Comparison of ENCODE assay signal across 8 cellular contexts in the genomic region with DNA sequence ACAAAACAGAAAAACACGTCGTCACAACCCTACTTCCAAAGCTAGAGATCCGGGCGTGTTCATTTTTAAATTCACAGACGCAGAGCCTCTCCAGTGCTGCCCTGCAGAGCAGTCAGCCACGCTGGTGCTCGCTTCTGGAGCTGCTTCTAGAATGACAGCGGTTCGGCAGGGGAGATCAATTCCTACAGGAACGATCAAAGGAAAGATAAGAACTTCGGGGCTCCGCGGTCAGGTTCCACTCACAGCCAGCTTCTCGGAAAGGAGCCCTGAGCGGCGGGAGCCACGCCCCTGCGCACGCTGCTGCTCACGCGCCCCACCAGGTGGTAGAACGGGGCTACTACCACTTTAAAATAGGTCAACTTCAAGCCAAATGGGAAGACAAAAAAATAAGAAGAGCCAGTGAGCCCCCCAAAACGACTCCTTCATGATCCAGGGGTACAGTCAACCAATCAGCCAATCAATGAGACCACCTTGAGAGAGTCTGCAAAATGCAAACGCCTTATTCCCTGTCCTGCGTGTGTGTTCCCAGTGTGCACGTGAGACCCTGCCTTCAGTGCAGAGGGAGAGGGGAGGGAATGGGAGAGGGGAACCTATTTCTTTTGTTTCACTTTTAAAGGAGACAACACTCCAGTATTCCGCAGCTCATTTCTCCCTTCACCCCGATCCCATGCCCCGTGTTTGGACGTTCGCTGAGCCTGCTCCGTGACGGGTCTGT.
DNase-seq lines count a peak whose midpoint lies in the region; ATAC-seq and TF ChIP-seq lines count a peak whose summit lies in the region.

No MANE protein-coding gene starts in this region.

- H3K4me3 ChIP-seq in BJ (ENCODE audit: low read depth, low read length): peak overlapping the region; percentile 15
- H3K4me3 ChIP-seq in HEK293 (ENCODE audit: low read depth, low read length): peak overlapping the region; percentile 6; the same call in 1 of the 2 replicates
- H3K4me3 ChIP-seq in lower leg skin (ENCODE audit: low read depth, poor library complexity, severe bottlenecking): no peak overlapping the region

- DNase-seq in BJ (ENCODE audit: low read depth): no peak
- DNase-seq in NCI-H524 (lab: John Stamatoyannopoulos, UW): peak; percentile 20 to 79
- peak; percentile 63 to 73 for DNase-seq in activated CD4-positive, alpha-beta T cell treated with anti-CD3 and anti-CD28 coated beads, Interleukin-2, amount 50 U/mL, for 4 hours
- peak; percentile 77 for DNase-seq in dermis blood vessel endothelial cell
- peak; percentile 48 to 95 for DNase-seq in lower leg skin (ENCODE audit: low spot score in 2 of 2)
- DNase-seq in stimulated activated CD4-positive, alpha-beta T cell treated with anti-CD3 and anti-CD28 coated beads, TNF-alpha, amount 100 ng/mL, for 4 hours (ENCODE audit: low read depth in 3 of 3): peak; percentile 51 to 62 (median 60)

- 13% methylated on average over 33 of the region's 33 CpGs for WGBS in lower leg skin, 2 donors

- TF ChIP-seq CTCF in BJ (IDR thresholded peaks at IDR 0.05; ENCODE audit: insufficient read depth, low read depth, low read length): peak; percentile 98
- peak; percentile 72 for TF ChIP-seq CTCF in HEK293 (tag by site-specific recombination; IDR thresholded peaks at IDR 0.05)
- peak in 1 of 3 donors; percentile 17 for TF ChIP-seq CTCF in lower leg skin (IDR thresholded peaks at IDR 0.05)

- POLR2A ChIA-PET in BJ (lab: Charles Lee): no interaction called here
- POLR2A ChIA-PET in HEK293 (lab: Yijun Ruan, JAX): interaction anchor here (1.0 kb wide), 1 partner anchor 327 kb away, joined by 3 read pairs; a partner anchor contains a TSS

- H3K36me3 ChIP-seq in BJ (ENCODE audit: control insufficient read depth, insufficient read depth, low read length): no peaks in the 10 kb centered on the region
- no peaks in the 10 kb centered on the region for H3K36me3 ChIP-seq in HEK293 (ENCODE audit: control insufficient read depth in 2 of 2, insufficient read depth in 1 of 2, low read length in 2 of 2)

- CTCF ChIA-PET in BJ (lab: Yijun Ruan, JAX) (interaction anchor here (0.6 to 9.9 kb wide), 27 partner anchors 9 to 406 kb away, joined by 3 to 115 read pairs (median 4); no protein-coding TSS in a partner anchor), HEK293 (lab: Yijun Ruan, JAX) (interaction anchor here (0.6 to 5.5 kb wide), 45 partner anchors 10 to 1515 kb away, joined by 3 to 106 read pairs (median 4); no protein-coding TSS in a partner anchor)

- no peak for TF ChIP-seq POLR2A in lower leg skin (IDR thresholded peaks at IDR 0.05)

- H3K27me3 ChIP-seq in BJ (ENCODE audit: control insufficient read depth, insufficient read depth, low read length): peaks cover 19% of the 10 kb centered on the region

- H3K27ac ChIP-seq in HEK293 (ENCODE audit: extremely low read depth, low read depth, low read length): no peak overlapping the region

- no peak for ATAC-seq in HG03565 (IDR thresholded peaks at IDR 0.05; ENCODE audit: unreplicated experiment)

- intact Hi-C loops in lower leg skin (cut with DNase I; ENCODE audit: low total_unique reads): no loop called here

- H3K4me1 ChIP-seq in HEK293 (ENCODE audit: control insufficient read depth, insufficient read depth, low read length): no peaks in the 10 kb centered on the region

- H3K9me3 ChIP-seq in HEK293 (ENCODE audit: control insufficient read depth, insufficient read depth, low read depth, low read length): no peaks in the 10 kb centered on the region

TF ChIP-seq in HEK293, 187 proteins besides CTCF, POLR2A, EP300 and RAD21:
- TF ChIP-seq ZIC2 (tag by site-specific recombination; IDR thresholded peaks at IDR 0.05): peak; percentile 84
- peak; percentile 46 for TF ChIP-seq ZNF654 (tag by site-specific recombination; IDR thresholded peaks at IDR 0.05; ENCODE audit: low read depth)
- TF ChIP-seq, protein P1, sequence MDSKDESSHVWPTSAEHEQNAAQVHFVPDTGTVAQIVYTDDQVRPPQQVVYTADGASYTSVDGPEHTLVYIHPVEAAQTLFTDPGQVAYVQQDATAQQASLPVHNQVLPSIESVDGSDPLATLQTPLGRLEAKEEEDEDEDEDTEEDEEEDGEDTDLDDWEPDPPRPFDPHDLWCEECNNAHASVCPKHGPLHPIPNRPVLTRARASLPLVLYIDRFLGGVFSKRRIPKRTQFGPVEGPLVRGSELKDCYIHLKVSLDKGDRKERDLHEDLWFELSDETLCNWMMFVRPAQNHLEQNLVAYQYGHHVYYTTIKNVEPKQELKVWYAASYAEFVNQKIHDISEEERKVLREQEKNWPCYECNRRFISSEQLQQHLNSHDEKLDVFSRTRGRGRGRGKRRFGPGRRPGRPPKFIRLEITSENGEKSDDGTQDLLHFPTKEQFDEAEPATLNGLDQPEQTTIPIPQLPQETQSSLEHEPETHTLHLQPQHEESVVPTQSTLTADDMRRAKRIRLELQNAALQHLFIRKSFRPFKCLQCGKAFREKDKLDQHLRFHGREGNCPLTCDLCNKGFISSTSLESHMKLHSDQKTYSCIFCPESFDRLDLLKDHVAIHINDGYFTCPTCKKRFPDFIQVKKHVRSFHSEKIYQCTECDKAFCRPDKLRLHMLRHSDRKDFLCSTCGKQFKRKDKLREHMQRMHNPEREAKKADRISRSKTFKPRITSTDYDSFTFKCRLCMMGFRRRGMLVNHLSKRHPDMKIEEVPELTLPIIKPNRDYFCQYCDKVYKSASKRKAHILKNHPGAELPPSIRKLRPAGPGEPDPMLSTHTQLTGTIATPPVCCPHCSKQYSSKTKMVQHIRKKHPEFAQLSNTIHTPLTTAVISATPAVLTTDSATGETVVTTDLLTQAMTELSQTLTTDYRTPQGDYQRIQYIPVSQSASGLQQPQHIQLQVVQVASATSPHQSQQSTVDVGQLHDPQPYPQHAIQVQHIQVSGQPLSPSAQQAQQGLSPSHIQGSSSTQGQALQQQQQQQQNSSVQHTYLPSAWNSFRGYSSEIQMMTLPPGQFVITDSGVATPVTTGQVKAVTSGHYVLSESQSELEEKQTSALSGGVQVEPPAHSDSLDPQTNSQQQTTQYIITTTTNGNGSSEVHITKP (tag by site-specific recombination; IDR thresholded peaks at IDR 0.05): peak; percentile 32; the same call in 1 of the 2 replicates
- TF ChIP-seq GLIS1 (tag by site-specific recombination; IDR thresholded peaks at IDR 0.05): peak; percentile 58; the same call in 1 of the 2 replicates
- no peak for TF ChIP-seq ZNF707 (tag by site-specific recombination; IDR thresholded peaks at IDR 0.05)
- peak; percentile 65; the same call in 1 of the 2 replicates for TF ChIP-seq ZBTB48 (tag by site-specific recombination; IDR thresholded peaks at IDR 0.05)
- 0 out of 2 replicates have a peak, but pooled peaks have one; percentile 29 for TF ChIP-seq ZEB2 (tag by site-specific recombination; IDR thresholded peaks at IDR 0.05)
- TF ChIP-seq ZNF660 (tag by site-specific recombination; IDR thresholded peaks at IDR 0.05): 0 out of 2 replicates have a peak, but pooled peaks have one; percentile 71
- peak; percentile 30; the same call in 1 of the 2 replicates for TF ChIP-seq SP3 (tag by site-specific recombination; IDR thresholded peaks at IDR 0.05)
- TF ChIP-seq ZNF529 (tag by site-specific recombination; IDR thresholded peaks at IDR 0.05; ENCODE audit: insufficient replicate concordance): no peak
- peak; percentile 39; the same call in 1 of the 2 replicates for TF ChIP-seq IKZF3 (tag by site-specific recombination; IDR thresholded peaks at IDR 0.05)
- peak; percentile 90 for TF ChIP-seq KLF9 (tag by site-specific recombination; IDR thresholded peaks at IDR 0.05; ENCODE audit: low read depth)
- TF ChIP-seq ZBTB17 (tag by site-specific recombination; IDR thresholded peaks at IDR 0.05): peak; percentile 88
- no peak for TF ChIP-seq ZNF248 (tag by site-specific recombination; IDR thresholded peaks at IDR 0.05)
- no peak for TF ChIP-seq ZNF133 (tag by site-specific recombination; IDR thresholded peaks at IDR 0.05)
- TF ChIP-seq, protein P2, sequence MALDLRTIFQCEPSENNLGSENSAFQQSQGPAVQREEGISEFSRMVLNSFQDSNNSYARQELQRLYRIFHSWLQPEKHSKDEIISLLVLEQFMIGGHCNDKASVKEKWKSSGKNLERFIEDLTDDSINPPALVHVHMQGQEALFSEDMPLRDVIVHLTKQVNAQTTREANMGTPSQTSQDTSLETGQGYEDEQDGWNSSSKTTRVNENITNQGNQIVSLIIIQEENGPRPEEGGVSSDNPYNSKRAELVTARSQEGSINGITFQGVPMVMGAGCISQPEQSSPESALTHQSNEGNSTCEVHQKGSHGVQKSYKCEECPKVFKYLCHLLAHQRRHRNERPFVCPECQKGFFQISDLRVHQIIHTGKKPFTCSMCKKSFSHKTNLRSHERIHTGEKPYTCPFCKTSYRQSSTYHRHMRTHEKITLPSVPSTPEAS (tag by site-specific recombination; IDR thresholded peaks at IDR 0.05): no peak
TF ChIP-seq in HEK293: peak in this region for 11.
